Comparison of ENCODE assay signal across 16 cellular contexts in genomic region chr3:157119369-157119951, GRCh38. TPM values are rescaled to one million over a fixed set of nuclear protein-coding genes. Genes with fewer than 3 reads are reported as not detected.
DNase-seq lines count a peak whose midpoint lies in the region; ATAC-seq and TF ChIP-seq lines count a peak whose summit lies in the region.
"Had no signal": no experiment of that assay in that cellular context is flagged by ENCODE, and none has a peak within 500 bp of the region (broad histone marks: within the 10 kb centered on the region; RNA-seq: fewer than 3 reads in every experiment).

No MANE protein-coding gene starts in this region.

- H3K4me3 Mint-ChIP-seq in T-cell, result peak overlapping the region in 1 of 3 donors; percentile 15
- H3K4me3 Mint-ChIP-seq in endodermal cell, result no peak overlapping the region
- no peak overlapping the region for H3K4me3 Mint-ChIP-seq in type B pancreatic cell
- no peak overlapping the region for H3K4me3 Mint-ChIP-seq in stimulated activated memory B cell treated with anti-CD40 and anti-IgM and Interleukin-4, amounts not matched to agents 10 μg/mL and 1 μg/mL and 100 μg/mL, for 72 hours
- no peak overlapping the region for H3K4me3 Mint-ChIP-seq in neural progenitor cell
- H3K4me3 Mint-ChIP-seq: B cell; naive thymus-derived CD8-positive, alpha-beta T cell had no signal

- H3K4me1 Mint-ChIP-seq in T-cell, result peaks cover 9 to 11% (median 9%) of the 10 kb centered on the region in 3 donors
- peaks cover 38% of the 10 kb centered on the region for H3K4me1 Mint-ChIP-seq in endodermal cell
- H3K4me1 Mint-ChIP-seq in type B pancreatic cell (ENCODE audit: unreplicated experiment), result peaks cover 34% of the 10 kb centered on the region
- no peaks in the 10 kb centered on the region for H3K4me1 Mint-ChIP-seq in stimulated activated memory B cell treated with anti-CD40 and anti-IgM and Interleukin-4, amounts not matched to agents 10 μg/mL and 1 μg/mL and 100 μg/mL, for 72 hours
- H3K4me1 Mint-ChIP-seq in neural progenitor cell, result peaks cover 29% of the 10 kb centered on the region
- H3K4me1 Mint-ChIP-seq: B cell had no signal

- H3K27ac Mint-ChIP-seq in T-cell (peak overlapping the region in 1 of 2 donors; percentile 33), endodermal cell (no peak overlapping the region), type B pancreatic cell (peak overlapping the region; percentile 54), neural progenitor cell (no peak overlapping the region)
- H3K27ac Mint-ChIP-seq in stimulated activated memory B cell treated with anti-CD40 and anti-IgM and Interleukin-4, amounts not matched to agents 10 μg/mL and 1 μg/mL and 100 μg/mL, for 72 hours, result no peak overlapping the region
- H3K27ac Mint-ChIP-seq: B cell had no signal

- H3K79me2 ChIP-seq in neural progenitor cell (ENCODE audit: low read depth), result no peaks in the 10 kb centered on the region

- H2AFZ ChIP-seq in neural progenitor cell (replicated peaks), result no peak overlapping the region

- no peak overlapping the region for H3K4me2 ChIP-seq in neural progenitor cell

- H3K9me3 Mint-ChIP-seq in T-cell (no peaks in the 10 kb centered on the region), endodermal cell (peaks cover 10% of the 10 kb centered on the region), type B pancreatic cell (no peaks in the 10 kb centered on the region), neural progenitor cell (peaks cover 6% of the 10 kb centered on the region)
- no peaks in the 10 kb centered on the region for H3K9me3 Mint-ChIP-seq in stimulated activated memory B cell treated with anti-CD40 and anti-IgM and Interleukin-4, amounts not matched to agents 10 μg/mL and 1 μg/mL and 100 μg/mL, for 72 hours
- H3K9me3 Mint-ChIP-seq: naive thymus-derived CD8-positive, alpha-beta T cell had no signal

- peak; percentile 23 for DNase-seq in stimulated activated CD4-positive, alpha-beta T cell treated with anti-CD3 and anti-CD28 coated beads, Interleukin-4, amount 100 ng/mL, for 24 hours
- DNase-seq in stimulated activated CD4-positive, alpha-beta T cell treated with anti-CD3 and anti-CD28 coated beads, Interleukin-4, amount 100 ng/mL, for 4 hours, result no peak
- DNase-seq in T-cell (peak in 7 of 34 experiments; percentile 7 to 36 (median 17)), endodermal cell (no peak), type B pancreatic cell (ENCODE audit: extremely low spot score, unreplicated experiment) (no peak), DMS114 treated with DMSO at 0.1 percent for 48 hours (lab: John Stamatoyannopoulos, UW; ENCODE audit: unreplicated experiment) (no peak), neural progenitor cell (ENCODE audit: low spot score) (no peak)
- DNase-seq: naive thymus-derived CD8-positive, alpha-beta T cell; NCI-H1092; NCI-H526 had no signal

- CTCF ChIA-PET in T-cell (lab: Charles Lee), result interaction anchor here (1.0 to 3.4 kb wide), 3 partner anchors 29 to 37 kb away, joined by 3 to 10 read pairs (median 3); no protein-coding TSS in a partner anchor

- H3K27me3 Mint-ChIP-seq in T-cell, result no peaks in the 10 kb centered on the region
- H3K27me3 Mint-ChIP-seq in endodermal cell (ENCODE audit: insufficient read depth), result no peaks in the 10 kb centered on the region
- H3K27me3 Mint-ChIP-seq in type B pancreatic cell, result no peaks in the 10 kb centered on the region
- no peaks in the 10 kb centered on the region for H3K27me3 Mint-ChIP-seq in stimulated activated memory B cell treated with anti-CD40 and anti-IgM and Interleukin-4, amounts not matched to agents 10 μg/mL and 1 μg/mL and 100 μg/mL, for 72 hours
- H3K27me3 Mint-ChIP-seq in neural progenitor cell (ENCODE audit: insufficient read depth, low read depth), result peaks cover 3% of the 10 kb centered on the region

- peaks cover 16% of the 10 kb centered on the region for H3F3A ChIP-seq in neural progenitor cell (ENCODE audit: low read depth)

- peak overlapping the region; percentile 10 for H3K4me3 ChIP-seq in endodermal cell (ENCODE audit: low read length)
- no peak overlapping the region for H3K4me3 ChIP-seq in neural progenitor cell
- H3K4me3 ChIP-seq: cardiac muscle cell, SK-N-MC had no signal

- H3K27me3 ChIP-seq in endodermal cell (ENCODE audit: control insufficient read depth, insufficient read depth, low read length, poor library complexity, severe bottlenecking) (no peaks in the 10 kb centered on the region), neural progenitor cell (peaks cover 11% of the 10 kb centered on the region)
- H3K27me3 ChIP-seq: cardiac muscle cell had no signal

- H3K4me1 ChIP-seq in endodermal cell (ENCODE audit: control insufficient read depth, insufficient read depth, low read length), result peaks cover 7% of the 10 kb centered on the region
- H3K4me1 ChIP-seq in neural progenitor cell, result peaks cover 21% of the 10 kb centered on the region

- peaks cover 3% of the 10 kb centered on the region for H3K36me3 Mint-ChIP-seq in T-cell
- H3K36me3 Mint-ChIP-seq in endodermal cell (ENCODE audit: low read depth), result peaks cover 6% of the 10 kb centered on the region
- H3K36me3 Mint-ChIP-seq in type B pancreatic cell, result no peaks in the 10 kb centered on the region
- H3K36me3 Mint-ChIP-seq in stimulated activated memory B cell treated with anti-CD40 and anti-IgM and Interleukin-4, amounts not matched to agents 10 μg/mL and 1 μg/mL and 100 μg/mL, for 72 hours, result no peaks in the 10 kb centered on the region
- H3K36me3 Mint-ChIP-seq in neural progenitor cell, result no peaks in the 10 kb centered on the region

- peaks cover 6% of the 10 kb centered on the region for H4K20me1 ChIP-seq in neural progenitor cell (ENCODE audit: low read depth)

- no peak overlapping the region for H3K9ac ChIP-seq in endodermal cell (ENCODE audit: extremely low read depth, low read length, poor library complexity, severe bottlenecking)
- H3K9ac ChIP-seq in neural progenitor cell, result no peak overlapping the region

- TF ChIP-seq CTCF in endodermal cell (conservative IDR thresholded peaks at IDR 0.05), result no peak
- TF ChIP-seq CTCF in type B pancreatic cell (conservative IDR thresholded peaks at IDR 0.05), result no peak
- TF ChIP-seq CTCF in neural progenitor cell (IDR thresholded peaks at IDR 0.05), result no peak

- H3K27ac ChIP-seq in endodermal cell (ENCODE audit: low read depth, low read length) (no peak overlapping the region), neural progenitor cell (no peak overlapping the region)
- H3K27ac ChIP-seq: cardiac muscle cell, HL-60, SK-N-MC had no signal

- POLR2A ChIA-PET in T-cell (lab: Charles Lee), result interaction anchor here in 1 of 2 donors (1.8 kb wide), 1 partner anchor 31 kb away, joined by 6 read pairs; no protein-coding TSS in a partner anchor

- WGBS in endodermal cell (ENCODE audit: insufficient coverage in 1 of 2, insufficient read length in 1 of 2), 2 experiments, result 89 to 93% methylated on average over 6 to 7 of the region's 7 CpGs

- ATAC-seq in T-cell (replicated peaks in 1 of 4), result peak in 3 of 4 experiments; percentile 41 to 90 (median 84)
- ATAC-seq in stimulated activated memory B cell treated with anti-CD40 and anti-IgM and Interleukin-4, amounts not matched to agents 10 μg/mL and 1 μg/mL and 100 μg/mL, for 72 hours, result no peak
- ATAC-seq: sciatic nerve had no signal

- H3K36me3 ChIP-seq in endodermal cell (ENCODE audit: control insufficient read depth, insufficient read depth, low read length) (no peaks in the 10 kb centered on the region), neural progenitor cell (no peaks in the 10 kb centered on the region)
- H3K36me3 ChIP-seq: cardiac muscle cell had no signal

- peaks cover 10% of the 10 kb centered on the region for H3K9me3 ChIP-seq in endodermal cell (ENCODE audit: control insufficient read depth, low read length)
- no peaks in the 10 kb centered on the region for H3K9me3 ChIP-seq in neural progenitor cell (ENCODE audit: low read depth)

RNA-seq across cellular contexts. Expression of gene CCNL1, which starts 40.5 kb away (rescaled TPM):
- total RNA-seq in T-cell (1,000 to 10,000 TPM in 2 of 5 donors, 100 to 1,000 TPM in 3; 271 to 1,140 (median 276) TPM), endodermal cell (100 to 1,000 TPM in 1 of 2 donors, 10 to 100 TPM in 1; 97.4 to 128 TPM), type B pancreatic cell (ENCODE audit: low replicate concordance) (145 and 233 TPM in 2 replicates), neural progenitor cell (ENCODE audit: low replicate concordance) (154 and 214 TPM in 2 replicates)
- 100 TPM for polyA plus RNA-seq in endodermal cell (2013, experiment 1 of 2)
- polyA plus RNA-seq in endodermal cell (2013, experiment 2 of 2), result 80.9 TPM
